Comparison of ENCODE assay signal across 29 cellular contexts in the genomic region with DNA sequence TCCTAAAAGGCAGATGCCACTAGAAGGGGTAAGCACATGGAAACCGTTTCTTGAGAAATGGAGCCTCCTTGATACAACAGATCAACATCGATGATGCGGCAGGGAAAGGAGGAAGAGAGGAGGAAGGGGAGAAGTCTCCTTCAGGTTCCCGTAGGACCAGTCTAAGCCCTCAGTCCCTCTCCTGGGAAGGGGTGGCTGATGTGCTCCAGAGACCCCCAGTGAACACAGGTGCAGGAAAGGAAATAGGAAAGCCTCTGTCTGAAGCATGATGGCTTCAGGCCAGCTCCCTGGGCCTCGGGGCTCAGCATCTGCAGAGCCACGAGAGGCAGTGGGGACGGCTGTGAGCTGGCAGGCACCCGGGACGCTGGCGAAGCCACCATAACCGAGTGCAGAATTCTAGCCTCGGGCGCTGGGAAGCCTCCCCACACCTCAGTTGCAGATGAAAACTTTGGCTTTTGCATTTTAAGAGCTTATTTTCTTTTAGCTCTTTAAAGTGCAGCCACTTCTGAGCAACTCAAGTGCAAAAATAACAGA. TPM values are rescaled to one million over a fixed set of nuclear protein-coding genes. Genes with fewer than 3 reads are reported as not detected.
"Had no signal": no experiment of that assay in that cellular context is flagged by ENCODE, and none has a peak within 500 bp of the region (broad histone marks: within the 10 kb centered on the region; RNA-seq: fewer than 3 reads in every experiment).

No MANE protein-coding gene starts in this region.

- H3K27ac ChIP-seq: SK-N-MC had no signal

- H3K4me3 ChIP-seq: SK-N-MC had no signal

- DNase-seq: activated B cell treated with CpG ODN at 0.5 μM for 24 hours; activated CD4-positive, alpha-beta memory T cell treated with anti-CD3 and anti-CD28 coated beads for 36 hours; activated CD4-positive, alpha-beta T cell treated with anti-CD3 and anti-CD28 coated beads, Interleukin-2, amount 10 ng/mL, durations not matched to agents 7 days and 5 days; activated CD8-positive, alpha-beta memory T cell treated with anti-CD3 and anti-CD28 coated beads for 24 hours; activated gamma-delta T cell; activated naive CD4-positive, alpha-beta T cell treated with anti-CD3 and anti-CD28 coated beads for 36 hours; activated T-cell treated with anti-CD3 and anti-CD28 coated beads, Interleukin-2, amount 50 U/mL, for 48 hours; amygdala; Kasumi-1; NCI-H1105 treated with DMSO at 0.1 percent for 48 hours; NCI-H1694; NCI-H2029; NCI-H2107; NCI-H2171 treated with DMSO at 0.1 percent for 48 hours; NCI-H226; NCI-H526; NCI-H774; NK-92 treated with Interleukin-12 subunit alpha and Interleukin-12 subunit beta, amount 100 ng/mL, for 24 hours; OCI-M1; RPMI8226; T-cell; T-helper 2 cell; T1000 had no signal

- ATAC-seq: activated T-helper 17 cell treated with anti-CD3 and anti-CD28 coated beads, Interleukin-2, amount 50 U/mL, for 72 hours; Panc1; Right ventricle myocardium inferior; T-cell had no signal

RNA-seq across cellular contexts. Expression of gene SPATA19, which starts 1.8 kb away (rescaled TPM):
- total RNA-seq: activated B cell treated with CpG ODN at 0.5 μM for 24 hours; activated CD4-positive, alpha-beta memory T cell treated with anti-CD3 and anti-CD28 coated beads for 36 hours; activated CD4-positive, alpha-beta T cell treated with anti-CD3 and anti-CD28 coated beads, Interleukin-2, amount 10 ng/mL, durations not matched to agents 7 days and 5 days; activated naive CD4-positive, alpha-beta T cell treated with anti-CD3 and anti-CD28 coated beads for 36 hours; activated T-helper 17 cell treated with anti-CD3 and anti-CD28 coated beads, Interleukin-2, amount 50 U/mL, for 72 hours; astrocyte; NCI-H460; Right ventricle myocardium inferior; T-cell had no signal
